Comparison of ENCODE assay signal across 8 cellular contexts in the genomic region with DNA sequence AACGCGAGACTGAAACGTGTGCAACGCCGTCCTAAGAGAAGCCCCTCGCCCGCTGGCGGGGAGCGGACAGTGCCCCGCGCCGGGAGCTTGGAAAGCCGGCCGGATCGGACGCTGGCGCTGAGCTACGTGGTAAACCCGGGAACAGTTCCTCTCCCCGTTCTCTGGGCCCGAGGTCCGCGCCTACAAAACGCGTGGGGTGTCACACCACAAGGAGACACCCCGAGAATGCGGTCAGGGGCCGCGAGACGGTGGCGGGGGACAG. TPM values are rescaled to one million over a fixed set of nuclear protein-coding genes. Genes with fewer than 3 reads are reported as not detected.
DNase-seq lines count a peak whose midpoint lies in the region; ATAC-seq and TF ChIP-seq lines count a peak whose summit lies in the region.

No MANE protein-coding gene starts in this region.

- intact Hi-C loops in activated T-helper 2 cell treated with anti-CD3 and anti-CD28 coated beads, Interferon-gamma antibody, Interleukin-2, Interleukin-4, amounts not matched to agents 10 μg/mL and 5 μg/mL and 100 μg/mL, durations not matched to agents 14 hours and 24 hours and 36 hours (cut with micrococcal nuclease): loop anchor here (1.0 to 2.0 kb wide), 3 partner anchors 66 to 318 kb away; partner anchors contain the start of genes ELMO2 and UBE2C

- ATAC-seq in HG02884 (IDR thresholded peaks at IDR 0.05; ENCODE audit: unreplicated experiment) (no peak), HG02763 (IDR thresholded peaks at IDR 0.05; ENCODE audit: unreplicated experiment) (no peak)

- TF ChIP-seq CTCF in AG04449 (IDR thresholded peaks at IDR 0.05; ENCODE audit: insufficient read depth, low read length, missing control alignments): no peak

- peak overlapping the region; percentile 92 for H2AFZ ChIP-seq in GM23248

- peaks cover 28% of the 10 kb centered on the region for H3K4me1 Mint-ChIP-seq in activated T-helper 2 cell treated with anti-CD3 and anti-CD28 coated beads, Interferon-gamma antibody, Interleukin-2, Interleukin-4, amounts not matched to agents 10 μg/mL and 5 μg/mL and 100 μg/mL, durations not matched to agents 14 hours and 24 hours and 36 hours (ENCODE audit: low read depth)

- H3K9me3 Mint-ChIP-seq in activated T-helper 2 cell treated with anti-CD3 and anti-CD28 coated beads, Interferon-gamma antibody, Interleukin-2, Interleukin-4, amounts not matched to agents 10 μg/mL and 5 μg/mL and 100 μg/mL, durations not matched to agents 14 hours and 24 hours and 36 hours: no peaks in the 10 kb centered on the region

- H3K9me2 ChIP-seq in GM23248 (ENCODE audit: insufficient read depth): no peaks in the 10 kb centered on the region

- H3K36me3 Mint-ChIP-seq in activated T-helper 2 cell treated with anti-CD3 and anti-CD28 coated beads, Interferon-gamma antibody, Interleukin-2, Interleukin-4, amounts not matched to agents 10 μg/mL and 5 μg/mL and 100 μg/mL, durations not matched to agents 14 hours and 24 hours and 36 hours (ENCODE audit: low read depth): peaks cover 7% of the 10 kb centered on the region

- H3K27ac ChIP-seq in GM23248 (peak overlapping the region; percentile 85), subcutaneous abdominal adipose tissue (ENCODE audit: low read depth, low read length) (peak overlapping the region; percentile 93)

- H3K4me3 Mint-ChIP-seq in activated T-helper 2 cell treated with anti-CD3 and anti-CD28 coated beads, Interferon-gamma antibody, Interleukin-2, Interleukin-4, amounts not matched to agents 10 μg/mL and 5 μg/mL and 100 μg/mL, durations not matched to agents 14 hours and 24 hours and 36 hours (ENCODE audit: low read depth): peak overlapping the region; percentile 91

- H3K9me3 ChIP-seq in GM23248 (ENCODE audit: low read depth) (no peaks in the 10 kb centered on the region), iPS-15b (ENCODE audit: control insufficient read depth, insufficient read depth, low read length) (no peaks in the 10 kb centered on the region), subcutaneous abdominal adipose tissue (ENCODE audit: control insufficient read depth in 5 of 5, low read length in 5 of 5) (no peaks in the 10 kb centered on the region)

- H3K27me3 ChIP-seq in GM23248 (replicated peaks; ENCODE audit: insufficient read depth): no peaks in the 10 kb centered on the region
- H3K27me3 ChIP-seq in iPS-15b (ENCODE audit: control insufficient read depth, insufficient read depth, low read length): peaks cover 17% of the 10 kb centered on the region
- no peaks in the 10 kb centered on the region for H3K27me3 ChIP-seq in subcutaneous abdominal adipose tissue (ENCODE audit: control insufficient read depth in 5 of 5, insufficient read depth in 4 of 5, low read length in 5 of 5)

- peaks cover 1% of the 10 kb centered on the region for H3K27me3 Mint-ChIP-seq in activated T-helper 2 cell treated with anti-CD3 and anti-CD28 coated beads, Interferon-gamma antibody, Interleukin-2, Interleukin-4, amounts not matched to agents 10 μg/mL and 5 μg/mL and 100 μg/mL, durations not matched to agents 14 hours and 24 hours and 36 hours (ENCODE audit: low read depth)

- H3K27ac Mint-ChIP-seq in activated T-helper 2 cell treated with anti-CD3 and anti-CD28 coated beads, Interferon-gamma antibody, Interleukin-2, Interleukin-4, amounts not matched to agents 10 μg/mL and 5 μg/mL and 100 μg/mL, durations not matched to agents 14 hours and 24 hours and 36 hours: peak overlapping the region; percentile 87

- CTCF ChIA-PET in AG04449 (lab: Yijun Ruan, JAX): interaction anchor here (0.6 to 2.5 kb wide), 13 partner anchors 9 to 973 kb away, joined by 3 to 17 read pairs (median 5); no protein-coding TSS in a partner anchor

- H3K36me3 ChIP-seq in GM23248 (ENCODE audit: low read depth) (no peaks in the 10 kb centered on the region), iPS-15b (ENCODE audit: control insufficient read depth, insufficient read depth, low read length) (no peaks in the 10 kb centered on the region), subcutaneous abdominal adipose tissue (ENCODE audit: control insufficient read depth in 5 of 5, insufficient read depth in 5 of 5, low read length in 5 of 5) (no peaks in the 10 kb centered on the region)

- peaks cover 53% of the 10 kb centered on the region for H3K79me2 ChIP-seq in GM23248 (ENCODE audit: insufficient read depth)

- POLR2A ChIA-PET in AG04449 (lab: Yijun Ruan, JAX): no interaction called here

- in situ Hi-C loops in GM23248 (cut with MboI): no loop called here

- 1% methylated on average over 26 to 29 of the region's 31 CpGs for WGBS in GM23248 (ENCODE audit: low coverage in 1 of 2, low lambda C conversion rate in 2 of 2, missing lambda C conversion rate in 2 of 2), 2 experiments

- peaks cover 24% of the 10 kb centered on the region for H3K4me1 ChIP-seq in GM23248 (ENCODE audit: insufficient read depth)
- peaks cover 3% of the 10 kb centered on the region for H3K4me1 ChIP-seq in iPS-15b (ENCODE audit: control insufficient read depth, insufficient read depth, low read length)
- peaks cover 10 to 56% (median 52%) of the 10 kb centered on the region in 5 donors for H3K4me1 ChIP-seq in subcutaneous abdominal adipose tissue (ENCODE audit: control insufficient read depth in 5 of 5, insufficient read depth in 5 of 5, low read length in 5 of 5)

- H3F3A ChIP-seq in GM23248 (ENCODE audit: insufficient read depth): peaks cover 11% of the 10 kb centered on the region; the same call in 1 of the 2 replicates

- peaks cover 26% of the 10 kb centered on the region for H4K20me1 ChIP-seq in GM23248 (ENCODE audit: insufficient read depth)

- H3K4me3 ChIP-seq in AG04449 (ENCODE audit: low read depth, low read length) (peak overlapping the region; percentile 92), GM23248 (peak overlapping the region; percentile 79), iPS-15b (ENCODE audit: low read depth, low read length) (peak overlapping the region; percentile 89), subcutaneous abdominal adipose tissue (ENCODE audit: low read depth in 1 of 5, low read length in 5 of 5) (peak overlapping the region; percentile 53 to 96 (median 84))

- H3K4me2 ChIP-seq in GM23248 (ENCODE audit: unreplicated experiment): peak overlapping the region; percentile 91

- no peak for DNase-seq in AG04449 (ENCODE audit: low read depth, low spot score)
- DNase-seq in GM23248: peak; percentile 69
- no peak for DNase-seq in activated T-helper 2 cell treated with anti-CD3 and anti-CD28 coated beads, Interferon-gamma antibody, Interleukin-2, Interleukin-4, amounts not matched to agents 10 μg/mL and 5 μg/mL and 100 μg/mL, durations not matched to agents 14 hours and 24 hours and 36 hours (ENCODE audit: low spot score)
- no peak for DNase-seq in NCI-H774 (lab: John Stamatoyannopoulos, UW)

- peak overlapping the region; percentile 86 for H3K9ac ChIP-seq in GM23248
- H3K9ac ChIP-seq in iPS-15b (ENCODE audit: low read depth, low read length): peak overlapping the region; percentile 90
- H3K9ac ChIP-seq in subcutaneous abdominal adipose tissue (ENCODE audit: low read length in 5 of 5): peak overlapping the region; percentile 66 to 97 (median 93)

RNA-seq across cellular contexts. Expression of gene NCOA5, which starts 0.8 kb away (rescaled TPM):
- 15.9 and 20.4 TPM in 2 replicates for total RNA-seq in GM23248 (2014; rRNA removed; shearing (Covaris generic))
- 14.9 and 15.3 TPM in 2 replicates for polyA plus RNA-seq in GM23248 (2016; fragmentation: Nextera tagmentation; extraction: Ambion mirVana)
- 27.5 and 28.7 TPM in 2 replicates for total RNA-seq in activated T-helper 2 cell treated with anti-CD3 and anti-CD28 coated beads, Interferon-gamma antibody, Interleukin-2, Interleukin-4, amounts not matched to agents 10 μg/mL and 5 μg/mL and 100 μg/mL, durations not matched to agents 14 hours and 24 hours and 36 hours

RNA-seq across cellular contexts. Expression of gene CD40, which starts 29.1 kb away (rescaled TPM):
- total RNA-seq in GM23248 (2014; rRNA removed; shearing (Covaris generic)): 1.8 and 2.5 TPM in 2 replicates
- polyA plus RNA-seq in GM23248 (2016; fragmentation: Nextera tagmentation; extraction: Ambion mirVana): 2.8 and 3.4 TPM in 2 replicates
- 0.25 and 0.91 TPM in 2 replicates for total RNA-seq in activated T-helper 2 cell treated with anti-CD3 and anti-CD28 coated beads, Interferon-gamma antibody, Interleukin-2, Interleukin-4, amounts not matched to agents 10 μg/mL and 5 μg/mL and 100 μg/mL, durations not matched to agents 14 hours and 24 hours and 36 hours

RNA-seq across cellular contexts. Expression of gene SLC12A5, which starts 60.0 kb away (rescaled TPM):
- total RNA-seq in GM23248 (2014; rRNA removed; shearing (Covaris generic)): not detected in 2 replicates
- polyA plus RNA-seq in GM23248 (2016; fragmentation: Nextera tagmentation; extraction: Ambion mirVana): 0.55 and 0.58 TPM in 2 replicates
- total RNA-seq in activated T-helper 2 cell treated with anti-CD3 and anti-CD28 coated beads, Interferon-gamma antibody, Interleukin-2, Interleukin-4, amounts not matched to agents 10 μg/mL and 5 μg/mL and 100 μg/mL, durations not matched to agents 14 hours and 24 hours and 36 hours: 0.73 TPM in 1 of 2 replicates, not detected in the other
